8 cellular contexts compared by ENCODE assay signal in the genomic region with DNA sequence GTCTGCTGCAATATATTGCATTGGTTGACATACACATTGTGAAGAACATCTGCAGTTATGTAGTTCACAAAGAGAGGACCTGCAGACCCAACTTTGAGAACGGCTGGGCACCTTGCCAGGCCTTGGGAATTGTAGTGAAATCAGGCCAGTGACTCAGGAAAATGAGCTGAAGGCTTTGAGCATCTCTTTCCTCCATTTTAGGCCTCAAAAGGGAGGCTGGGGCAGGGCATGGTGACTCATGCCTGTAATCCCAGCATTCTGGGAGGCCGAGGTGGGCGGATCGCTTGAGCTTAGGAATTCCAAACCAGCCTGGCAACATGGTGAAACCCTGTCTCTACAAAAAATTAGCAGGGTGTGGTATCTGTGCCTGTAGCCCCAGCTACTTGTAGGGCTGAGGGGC. TPM values are rescaled to one million over a fixed set of nuclear protein-coding genes. Genes with fewer than 3 reads are reported as not detected.
DNase-seq lines count a peak whose midpoint lies in the region; ATAC-seq and TF ChIP-seq lines count a peak whose summit lies in the region.

No MANE protein-coding gene starts in this region.

- H3K36me3 ChIP-seq in PC-3 (ENCODE audit: low read depth, low read length), result no peaks in the 10 kb centered on the region
- peaks cover 6 to 12% of the 10 kb centered on the region in 2 donors for H3K36me3 ChIP-seq in muscle layer of duodenum (ENCODE audit: control insufficient read depth in 1 of 2, insufficient read depth in 2 of 2, low read length in 2 of 2)

- H3F3A ChIP-seq in PC-3 (ENCODE audit: low read length, unreplicated experiment), result no peaks in the 10 kb centered on the region

- TF ChIP-seq CTCF in PC-3 (conservative IDR thresholded peaks at IDR 0.05; ENCODE audit: low read depth, low read length), result no peak

- intact Hi-C loops in PC-3 (cut with micrococcal nuclease), result loop anchor here (2.0 kb wide), 1 partner anchor 93 kb away; a partner anchor contains a TSS

- no peaks in the 10 kb centered on the region for H4K20me1 ChIP-seq in PC-3 (ENCODE audit: low read length)

- peaks cover 44% of the 10 kb centered on the region for H3K79me2 ChIP-seq in PC-3 (ENCODE audit: low read length)

- H3K9ac ChIP-seq in PC-3 (ENCODE audit: low read length), result peak overlapping the region; percentile 85

- H3K9me3 ChIP-seq in PC-3 (ENCODE audit: low read length) (no peaks in the 10 kb centered on the region), muscle layer of duodenum (ENCODE audit: control insufficient read depth in 1 of 2, low read length in 2 of 2) (no peaks in the 10 kb centered on the region)

- DNase-seq in DMS 273 (lab: John Stamatoyannopoulos, UW; ENCODE audit: unreplicated experiment) (peak; percentile 57), DMS 273 treated with DMSO at 0.1 percent for 48 hours (lab: John Stamatoyannopoulos, UW) (no peak), PC-3 (peak; percentile 81), dermis blood vessel endothelial cell (peak; percentile 84), AML-193 (lab: John Stamatoyannopoulos, UW) (no peak)

- H3K4me2 ChIP-seq in PC-3 (ENCODE audit: low read length), result peak overlapping the region; percentile 79

- ATAC-seq in PC-3, result no peak
- ATAC-seq in GM21576 (IDR thresholded peaks at IDR 0.05; ENCODE audit: unreplicated experiment), result no peak
- ATAC-seq in GM21390 (IDR thresholded peaks at IDR 0.05; ENCODE audit: unreplicated experiment), result no peak

- no peaks in the 10 kb centered on the region for H3K9me2 ChIP-seq in PC-3 (replicated peaks; ENCODE audit: low read length)

- H2AFZ ChIP-seq in PC-3 (ENCODE audit: low read length), result 0 out of 2 replicates have a peak overlapping the region, but pooled peaks have one; percentile 19

- BruUV-seq in PC-3 (replicated peaks; lab: Mats Ljungman, UMichigan), result no TSS peak

- H3K27me3 ChIP-seq in PC-3 (ENCODE audit: low read length), result no peaks in the 10 kb centered on the region
- H3K27me3 ChIP-seq in muscle layer of duodenum (ENCODE audit: low read depth, low read length), result no peaks in the 10 kb centered on the region

- peak overlapping the region; percentile 95 for H3K4me3 ChIP-seq in PC-3 (ENCODE audit: low read length)
- H3K4me3 ChIP-seq in muscle layer of duodenum (ENCODE audit: low read depth in 1 of 2, low read length in 2 of 2), result peak overlapping the region; percentile 86 to 94

- H3K27ac ChIP-seq in PC-3 (ENCODE audit: low read length) (peak overlapping the region; percentile 73), muscle layer of duodenum (ENCODE audit: low read length) (no peak overlapping the region)

- H3K4me1 ChIP-seq in PC-3 (ENCODE audit: insufficient read depth, low read length) (peaks cover 17% of the 10 kb centered on the region), muscle layer of duodenum (ENCODE audit: control insufficient read depth in 1 of 2, insufficient read depth in 2 of 2, low read length in 2 of 2) (peaks cover 10 to 29% of the 10 kb centered on the region in 2 donors)

- CTCF ChIA-PET in PC-3 (lab: Charles Lee), result interaction anchor here (0.7 kb wide), 1 partner anchor 780 kb away, joined by 4 read pairs; no protein-coding TSS in a partner anchor

- POLR2A ChIA-PET in PC-3 (lab: Charles Lee; ENCODE audit: unreplicated experiment), result interaction anchor here (0.6 kb wide), 1 partner anchor 343 kb away, joined by 3 read pairs; no protein-coding TSS in a partner anchor

RNA-seq across cellular contexts. Expression of a gene that starts 1.4 kb away (rescaled TPM):
- total RNA-seq in PC-3 (2014; rRNA removed) (10.6 and 13.2 TPM in 2 replicates), dermis blood vessel endothelial cell (16.9 and 20.3 TPM in 2 replicates)

Comparison
In these comparisons a context has a peak if more than half of its experiments do, and no peak if none do; other contexts are left out.
1. DNase-seq: peak in DMS 273 (single experiment), PC-3 (single experiment) and dermis blood vessel endothelial cell (single experiment); none in DMS 273 treated with DMSO at 0.1 percent for 48 hours (single experiment) and AML-193 (0 of 2).